8 cellular contexts compared by ENCODE assay signal in the genomic region with DNA sequence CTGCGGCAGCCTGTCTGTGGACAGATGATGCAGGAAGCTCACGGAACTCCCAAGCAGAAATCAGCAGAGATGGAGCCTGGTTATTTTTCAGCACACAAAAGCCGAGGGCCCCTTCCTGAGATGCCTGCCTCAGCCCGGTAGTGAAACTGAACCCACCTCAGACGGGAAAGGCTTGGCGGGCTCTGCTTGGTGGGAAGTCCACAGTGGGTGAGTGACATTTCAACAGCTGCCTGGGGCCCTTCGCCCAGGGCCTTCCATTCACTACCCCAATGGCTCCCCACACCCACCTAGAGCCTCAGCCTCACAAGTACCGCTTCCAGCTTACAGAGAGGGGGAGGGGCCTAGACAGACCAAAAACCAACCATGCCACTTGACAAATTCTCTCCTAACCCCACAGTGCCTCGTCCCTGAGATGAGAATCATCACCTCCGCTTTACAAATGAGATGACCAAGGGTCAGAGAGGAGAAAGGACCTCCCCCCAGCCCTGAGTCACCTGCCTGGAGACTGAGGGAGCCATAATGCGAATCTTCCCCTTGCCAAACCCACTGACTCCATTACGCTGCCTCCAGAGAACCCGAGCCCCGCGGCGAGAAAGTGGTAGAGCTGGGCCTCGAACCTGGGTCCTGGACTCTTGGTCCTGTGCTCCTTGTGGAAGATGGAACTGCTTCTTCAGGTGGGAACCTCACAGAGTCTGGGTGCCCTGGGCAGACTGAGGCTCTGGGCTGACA. TPM values are rescaled to one million over a fixed set of nuclear protein-coding genes. Genes with fewer than 3 reads are reported as not detected.
A peak's percentile ranks its signal among the peaks of the same experiment; 100 is the strongest.
DNase-seq lines count a peak whose midpoint lies in the region; ATAC-seq and TF ChIP-seq lines count a peak whose summit lies in the region.

No MANE protein-coding gene starts in this region.

- H4K20me1 ChIP-seq in OCI-LY1 (ENCODE audit: insufficient read depth, low read length): no peaks in the 10 kb centered on the region

- peaks cover under 1% of the 10 kb centered on the region for H3K36me3 Mint-ChIP-seq in activated naive CD4-positive, alpha-beta T cell treated with anti-CD3 and anti-CD28 coated beads, Interleukin-2, amount 50 U/mL, for 24 hours

- peaks cover 14% of the 10 kb centered on the region; the same call in 1 of the 2 replicates for H3F3A ChIP-seq in OCI-LY1 (ENCODE audit: insufficient read depth, low read length)

- no peaks in the 10 kb centered on the region for H3K9me3 ChIP-seq in OCI-LY1 (ENCODE audit: low read length)
- H3K9me3 ChIP-seq in parathyroid adenoma (ENCODE audit: control insufficient read depth, low read length): no peaks in the 10 kb centered on the region

- peak overlapping the region; percentile 86 for H3K4me3 Mint-ChIP-seq in activated naive CD4-positive, alpha-beta T cell treated with anti-CD3 and anti-CD28 coated beads, Interleukin-2, amount 50 U/mL, for 24 hours

- H3K4me1 ChIP-seq in ACC112 (ENCODE audit: control insufficient read depth, insufficient read depth, low read length, unreplicated experiment) (peaks cover 39% of the 10 kb centered on the region), OCI-LY1 (ENCODE audit: insufficient read depth, low read length, severe bottlenecking) (peaks cover 70% of the 10 kb centered on the region), parathyroid adenoma (peaks cover 9% of the 10 kb centered on the region)

- peak overlapping the region; percentile 98 for H3K27ac Mint-ChIP-seq in activated naive CD4-positive, alpha-beta T cell treated with anti-CD3 and anti-CD28 coated beads, Interleukin-2, amount 50 U/mL, for 24 hours

- no peaks in the 10 kb centered on the region for H3K27me3 Mint-ChIP-seq in activated naive CD4-positive, alpha-beta T cell treated with anti-CD3 and anti-CD28 coated beads, Interleukin-2, amount 50 U/mL, for 24 hours

- H3K27ac ChIP-seq in ACC112 (ENCODE audit: low read depth, low read length) (peak overlapping the region; percentile 61; the same call in 1 of the 2 replicates), OCI-LY1 (ENCODE audit: low read depth, low read length, poor library complexity, severe bottlenecking) (peak overlapping the region; percentile 98), parathyroid adenoma (peak overlapping the region; percentile 19)

- H3K4me1 Mint-ChIP-seq in activated naive CD4-positive, alpha-beta T cell treated with anti-CD3 and anti-CD28 coated beads, Interleukin-2, amount 50 U/mL, for 24 hours: peaks cover 81% of the 10 kb centered on the region

- H2AFZ ChIP-seq in ACC112 (ENCODE audit: low read length, unreplicated experiment): no peak overlapping the region
- H2AFZ ChIP-seq in OCI-LY1 (ENCODE audit: low read length): no peak overlapping the region
- no peak overlapping the region for H2AFZ ChIP-seq in parathyroid adenoma

- H3K36me3 ChIP-seq in ACC112 (ENCODE audit: insufficient read depth, low read length) (no peaks in the 10 kb centered on the region), OCI-LY1 (ENCODE audit: insufficient read depth, low read length) (no peaks in the 10 kb centered on the region), parathyroid adenoma (ENCODE audit: control insufficient read depth, insufficient read depth, low read length) (no peaks in the 10 kb centered on the region)

- peak; percentile 30 for ATAC-seq in GM21515 (IDR thresholded peaks at IDR 0.05; ENCODE audit: unreplicated experiment)
- no peak for ATAC-seq in omental fat pad (ENCODE audit: low FRiP score)

- no peaks in the 10 kb centered on the region for H3K9me2 ChIP-seq in OCI-LY1 (ENCODE audit: low read depth, low read length)

- peak overlapping the region; percentile 76 for H3K4me2 ChIP-seq in OCI-LY1 (ENCODE audit: low read length)
- no peak overlapping the region for H3K4me2 ChIP-seq in parathyroid adenoma (ENCODE audit: low read length)

- H3K79me2 ChIP-seq in ACC112 (ENCODE audit: control insufficient read depth, insufficient read depth, low read length, unreplicated experiment) (peaks cover 33% of the 10 kb centered on the region), OCI-LY1 (ENCODE audit: insufficient read depth, low read length) (no peaks in the 10 kb centered on the region), parathyroid adenoma (peaks cover 18% of the 10 kb centered on the region)

- H3K27me3 ChIP-seq in ACC112 (ENCODE audit: insufficient read depth, low read length) (no peaks in the 10 kb centered on the region), OCI-LY1 (ENCODE audit: insufficient read depth, low read length) (no peaks in the 10 kb centered on the region), parathyroid adenoma (ENCODE audit: control insufficient read depth, insufficient read depth, low read length) (no peaks in the 10 kb centered on the region)

- DNase-seq in head of caudate nucleus: no peak
- no peak for DNase-seq in omental fat pad (ENCODE audit: low spot score)
- DNase-seq in NCI-H510A (lab: John Stamatoyannopoulos, UW): no peak

- intact Hi-C loops in head of caudate nucleus (cut with DNase I): no loop called here

- H3K9ac ChIP-seq in OCI-LY1 (ENCODE audit: low read length) (peak overlapping the region; percentile 78), parathyroid adenoma (no peak overlapping the region)

- no peak for TF ChIP-seq CTCF in OCI-LY1 (IDR thresholded peaks at IDR 0.05; ENCODE audit: low read length)
- TF ChIP-seq CTCF in parathyroid adenoma (IDR thresholded peaks at IDR 0.05): no peak
- TF ChIP-seq CTCF in omental fat pad (IDR thresholded peaks at IDR 0.05): no peak

- H3K4me3 ChIP-seq in ACC112 (ENCODE audit: low read depth, low read length) (no peak overlapping the region), OCI-LY1 (ENCODE audit: low read depth, low read length, poor library complexity, severe bottlenecking) (peak overlapping the region; percentile 63), parathyroid adenoma (ENCODE audit: low read depth, low read length) (no peak overlapping the region)

- H3K9me3 Mint-ChIP-seq in activated naive CD4-positive, alpha-beta T cell treated with anti-CD3 and anti-CD28 coated beads, Interleukin-2, amount 50 U/mL, for 24 hours: no peaks in the 10 kb centered on the region

RNA-seq across cellular contexts. Expression of a gene that starts 3.4 kb away (rescaled TPM):
- 100 to 1,000 TPM in 2 of 4 donors, 10 to 100 TPM in 2; 43.5 to 158 (median 114) TPM for total RNA-seq in omental fat pad

Comparison
In these comparisons a context has a peak if more than half of its experiments do, and no peak if none do; other contexts are left out.
1. H3K27ac ChIP-seq: peak in every context shown above with its lines; median percentile 98 in OCI-LY1; 61 in ACC112; 19 in parathyroid adenoma.